Comparison of ENCODE assay signal across 10 cellular contexts in genomic region chr3:123618076-123618703, GRCh38. TPM values are rescaled to one million over a fixed set of nuclear protein-coding genes. Genes with fewer than 3 reads are reported as not detected.
DNase-seq lines count a peak whose midpoint lies in the region; ATAC-seq and TF ChIP-seq lines count a peak whose summit lies in the region.
"Had no signal": no experiment of that assay in that cellular context is flagged by ENCODE, and none has a peak within 500 bp of the region (broad histone marks: within the 10 kb centered on the region; RNA-seq: fewer than 3 reads in every experiment).

No MANE protein-coding gene starts in this region.

- TF ChIP-seq POLR2A in esophagus squamous epithelium (IDR thresholded peaks at IDR 0.05) (no peak), spleen (IDR thresholded peaks at IDR 0.05) (no peak)

- no peak for TF ChIP-seq CTCF in GM10248 (IDR thresholded peaks at IDR 0.05; ENCODE audit: control extremely low read depth, extremely low read depth, low read depth, missing control alignments)
- TF ChIP-seq CTCF in esophagus squamous epithelium (IDR thresholded peaks at IDR 0.05) = no peak
- no peak for TF ChIP-seq CTCF in spleen (IDR thresholded peaks at IDR 0.05 in 8 of 11, conservative IDR thresholded peaks at IDR 0.05 in 3 of 11)

- H3K36me3 ChIP-seq in esophagus squamous epithelium (peaks cover 0 to 32% (median 0%) of the 10 kb centered on the region in 3 donors), spleen (peaks cover 0 to 52% (median 2%) of the 10 kb centered on the region in 6 donors)
- H3K36me3 ChIP-seq: cardiac muscle cell had no signal

- H3K27me3 ChIP-seq in esophagus squamous epithelium = no peaks in the 10 kb centered on the region
- H3K27me3 ChIP-seq in spleen (replicated peaks in 1 of 7) = no peaks in the 10 kb centered on the region
- H3K27me3 ChIP-seq: cardiac muscle cell had no signal

- peak overlapping the region in 3 of 4 donors; percentile 67 to 83 (median 76) for H3K27ac ChIP-seq in esophagus squamous epithelium
- H3K27ac ChIP-seq in spleen = peak overlapping the region in 6 of 8 donors; percentile 40 to 57 (median 49)
- H3K27ac ChIP-seq: cardiac muscle cell had no signal

- 44 to 56% methylated on average over 6 of the region's 7 CpGs for WGBS in esophagus squamous epithelium, 2 donors
- WGBS in spleen, 5 donors = 46 to 54% (median 47%) methylated on average over 7 of the region's 7 CpGs

- DNase-seq in GM10248 (ENCODE audit: extremely low spot score) (peak; percentile 4), RPMI8226 (peak; percentile 29), esophagus squamous epithelium (lab: John Stamatoyannopoulos, UW) (no peak), spleen (no peak)
- DNase-seq: activated T-cell treated with anti-CD3 and anti-CD28 coated beads, Interleukin-2, amount 50 U/mL, for 1 hour had no signal

- H3K4me1 ChIP-seq in esophagus squamous epithelium (peaks cover 16 to 54% (median 21%) of the 10 kb centered on the region in 3 donors), spleen (peaks cover 8 to 49% (median 28%) of the 10 kb centered on the region in 6 donors)

- CTCF ChIA-PET in GM10248 (lab: Yijun Ruan, JAX) = interaction anchor here (1.7 to 3.0 kb wide), 2 partner anchors 24 to 34 kb away, joined by 7 to 11 read pairs; no protein-coding TSS in a partner anchor

- intact Hi-C loops in esophagus squamous epithelium (cut with DNase I) = no loop called here
- intact Hi-C loops in spleen (cut with DNase I; ENCODE audit: low total_unique reads) = no loop called here

- ATAC-seq in GM19455 (IDR thresholded peaks at IDR 0.05; ENCODE audit: unreplicated experiment) = no peak
- ATAC-seq in GM18870 (IDR thresholded peaks at IDR 0.05; ENCODE audit: unreplicated experiment) = no peak
- ATAC-seq in GM21717 (IDR thresholded peaks at IDR 0.05; ENCODE audit: unreplicated experiment) = no peak
- no peak for ATAC-seq in HG03342 (IDR thresholded peaks at IDR 0.05; ENCODE audit: unreplicated experiment)

- H3K9me3 ChIP-seq in esophagus squamous epithelium (no peaks in the 10 kb centered on the region), spleen (no peaks in the 10 kb centered on the region)

- POLR2A ChIA-PET in GM10248 (lab: Yijun Ruan, JAX) = no interaction called here

- H3K4me3 ChIP-seq in esophagus squamous epithelium = peak overlapping the region; percentile 7 to 56 (median 37)
- H3K4me3 ChIP-seq in spleen = peak overlapping the region in 1 of 8 donors; percentile 5
- H3K4me3 ChIP-seq: cardiac muscle cell had no signal

RNA-seq across cellular contexts. Expression of gene HACD2, which starts 33.3 kb away (rescaled TPM):
- total RNA-seq in esophagus squamous epithelium (10 to 100 TPM; 28.4 to 46.6 (median 34.9) TPM), spleen (10 to 100 TPM; 16.6 to 26.6 (median 21.4) TPM)
- polyA plus RNA-seq in spleen = 10 to 100 TPM in 1 of 3 donors, 1 to 10 TPM in 2; 6.0 to 10.4 (median 9.6) TPM

Comparison
In these comparisons a context has a peak if more than half of its experiments do, and no peak if none do; other contexts are left out.
1. DNase-seq: peak in GM10248 (single experiment) and RPMI8226 (single experiment); none in esophagus squamous epithelium (single experiment) and spleen (single experiment).